Comparison of ENCODE assay signal across 1 cellular context in genomic region chr11:62881579-62882427, GRCh38.
TF ChIP-seq lines count a peak whose summit lies in the region.

No MANE protein-coding gene starts in this region.

TF ChIP-seq in HEK293, 187 proteins besides CTCF, POLR2A, EP300 and RAD21 (continued from another document and continues in another):
- no peak for TF ChIP-seq MEIS1 (CRISPR knock-in tag; IDR thresholded peaks at IDR 0.05; ENCODE audit: borderline replicate concordance)
- TF ChIP-seq ZNF416 (tag by site-specific recombination; IDR thresholded peaks at IDR 0.05), result no peak
- no peak for TF ChIP-seq ZBTB10 (tag by site-specific recombination; IDR thresholded peaks at IDR 0.05)
- peak; percentile 77 for TF ChIP-seq SCRT2 (tag by site-specific recombination; IDR thresholded peaks at IDR 0.05)
- no peak for TF ChIP-seq ZNF140 (tag by site-specific recombination; IDR thresholded peaks at IDR 0.05)
- no peak for TF ChIP-seq ZNF292 (tag by site-specific recombination; IDR thresholded peaks at IDR 0.05; ENCODE audit: borderline replicate concordance, low read depth)
- TF ChIP-seq ZNF324 (tag by site-specific recombination; IDR thresholded peaks at IDR 0.05), result no peak
- no peak for TF ChIP-seq ZNF133 (tag by site-specific recombination; IDR thresholded peaks at IDR 0.05)
- TF ChIP-seq ZNF449 (tag by site-specific recombination; IDR thresholded peaks at IDR 0.05), result no peak
- no peak for TF ChIP-seq ZNF791 (tag by site-specific recombination; IDR thresholded peaks at IDR 0.05)
- TF ChIP-seq ZNF184 (tag by site-specific recombination; IDR thresholded peaks at IDR 0.05), result no peak
- no peak for TF ChIP-seq ZNF600 (tag by site-specific recombination; IDR thresholded peaks at IDR 0.05)
- TF ChIP-seq ZFHX2 (tag by site-specific recombination; conservative IDR thresholded peaks at IDR 0.05), result peak; percentile 50; the same call in 1 of the 2 replicates
- no peak for TF ChIP-seq ZNF501 (tag by site-specific recombination; IDR thresholded peaks at IDR 0.05)
- TF ChIP-seq ZNF202 (tag by site-specific recombination; IDR thresholded peaks at IDR 0.05; ENCODE audit: borderline replicate concordance), result no peak
- TF ChIP-seq ZNF354C (tag by site-specific recombination; IDR thresholded peaks at IDR 0.05; ENCODE audit: borderline replicate concordance, low read depth), result no peak
- no peak for TF ChIP-seq ZNF707 (tag by site-specific recombination; IDR thresholded peaks at IDR 0.05)
- TF ChIP-seq ZBTB8A (tag by site-specific recombination; IDR thresholded peaks at IDR 0.05), result 0 out of 2 replicates have a peak, but pooled peaks have one; percentile 20
- TF ChIP-seq ZFP37 (tag by site-specific recombination; IDR thresholded peaks at IDR 0.05), result no peak
- TF ChIP-seq ZNF132 (tag by site-specific recombination; IDR thresholded peaks at IDR 0.05; ENCODE audit: borderline replicate concordance), result no peak
- no peak for TF ChIP-seq ZBTB6 (tag by site-specific recombination; IDR thresholded peaks at IDR 0.05)
- TF ChIP-seq ZNF24 (tag by site-specific recombination; IDR thresholded peaks at IDR 0.05), result no peak
- TF ChIP-seq ZBTB11 (tag by site-specific recombination; conservative IDR thresholded peaks at IDR 0.05; ENCODE audit: low read depth), result no peak
- TF ChIP-seq ZNF544 (tag by site-specific recombination; IDR thresholded peaks at IDR 0.05), result no peak
- TF ChIP-seq HIC1 (tag by site-specific recombination; IDR thresholded peaks at IDR 0.05), result 0 out of 2 replicates have a peak, but pooled peaks have one; percentile 3
- peak; percentile 68 for TF ChIP-seq SP2 (tag by site-specific recombination; IDR thresholded peaks at IDR 0.05)
- no peak for TF ChIP-seq ZNF473 (tag by site-specific recombination; IDR thresholded peaks at IDR 0.05)
- no peak for TF ChIP-seq ZNF596 (tag by site-specific recombination; IDR thresholded peaks at IDR 0.05)
- TF ChIP-seq ZNF37A (tag by site-specific recombination; IDR thresholded peaks at IDR 0.05), result no peak
- TF ChIP-seq ZNF398 (tag by site-specific recombination; IDR thresholded peaks at IDR 0.05), result peak; percentile 98
- peak; percentile 76 for TF ChIP-seq KLF17 (tag by site-specific recombination; IDR thresholded peaks at IDR 0.05)
- no peak for TF ChIP-seq ZNF350 (tag by site-specific recombination; IDR thresholded peaks at IDR 0.05)
- TF ChIP-seq ZNF677 (tag by site-specific recombination; IDR thresholded peaks at IDR 0.05), result no peak
- TF ChIP-seq ZNF510 (tag by site-specific recombination; IDR thresholded peaks at IDR 0.05; ENCODE audit: insufficient replicate concordance), result no peak
- no peak for TF ChIP-seq REST (tag by site-specific recombination; IDR thresholded peaks at IDR 0.05)
- no peak for TF ChIP-seq ZBTB26 (tag by site-specific recombination; optimal IDR thresholded peaks at IDR 0.05)
- peak; percentile 68 for TF ChIP-seq GLIS2 (tag by site-specific recombination; IDR thresholded peaks at IDR 0.05)
- TF ChIP-seq ZBTB44 (tag by site-specific recombination; IDR thresholded peaks at IDR 0.05), result peak; percentile 33; the same call in 1 of the 2 replicates
